12 cellular contexts compared by ENCODE assay signal in genomic region chr9:78866228-78867132, GRCh38.
DNase-seq lines count a peak whose midpoint lies in the region; ATAC-seq and TF ChIP-seq lines count a peak whose summit lies in the region.
"Had no signal": no experiment of that assay in that cellular context is flagged by ENCODE, and none has a peak within 500 bp of the region (broad histone marks: within the 10 kb centered on the region; RNA-seq: fewer than 3 reads in every experiment).

No MANE protein-coding gene starts in this region.

- TF ChIP-seq CTCF in fibroblast of lung (conservative IDR thresholded peaks at IDR 0.05 in 1 of 2, IDR thresholded peaks at IDR 0.05 in 1 of 2; ENCODE audit: low read depth in 1 of 2, low read length in 2 of 2): no peak

- no peaks in the 10 kb centered on the region for H3K79me2 ChIP-seq in fibroblast of lung (ENCODE audit: control insufficient read depth, insufficient read depth, low read length)

- ATAC-seq in GM18519 (IDR thresholded peaks at IDR 0.05; ENCODE audit: low FRiP score, unreplicated experiment): no peak
- no peak for ATAC-seq in HG03280 (IDR thresholded peaks at IDR 0.05; ENCODE audit: unreplicated experiment)

- no peak overlapping the region for H3K9ac ChIP-seq in fibroblast of lung (ENCODE audit: insufficient read depth, low read length)

- no peaks in the 10 kb centered on the region for H3K9me3 ChIP-seq in fibroblast of lung (ENCODE audit: control insufficient read depth, insufficient read depth, low read depth, low read length)

- H2AFZ ChIP-seq in fibroblast of lung (ENCODE audit: low read length): no peak overlapping the region

- no peaks in the 10 kb centered on the region for H3K36me3 ChIP-seq in fibroblast of lung (ENCODE audit: control insufficient read depth, insufficient read depth, low read length)
- H3K36me3 ChIP-seq: WERI-Rb-1 had no signal

- DNase-seq in GM04503 (ENCODE audit: low read depth) (peak; percentile 92), RKO (ENCODE audit: low spot score) (peak; percentile 60), fibroblast of lung (ENCODE audit: low read depth in 2 of 2) (peak; percentile 86 to 98), skeletal muscle cell (ENCODE audit: low read depth) (peak; percentile 69), MV-4-11 (lab: John Stamatoyannopoulos, UW) (no peak)
- DNase-seq in activated effector memory CD4-positive, alpha-beta T cell treated with anti-CD3 and anti-CD28 coated beads, Interleukin-2, amount 50 U/mL, for 16 hours: no peak
- DNase-seq: DMS79 treated with DMSO at 0.1 percent for 48 hours; NCI-H1105; stimulated activated naive CD4-positive, alpha-beta T cell treated with Interleukin-2 at 50 U/mL for 16 hours; WERI-Rb-1 had no signal

- no peak overlapping the region for H3K4me2 ChIP-seq in fibroblast of lung (ENCODE audit: extremely low read depth, insufficient read depth, low read length)

- H3K4me3 ChIP-seq in fibroblast of lung (replicated peaks in 1 of 4; ENCODE audit: control extremely low read depth in 1 of 4, insufficient read depth in 1 of 4, low read depth in 3 of 4, low read length in 4 of 4): no peak overlapping the region
- H3K4me3 ChIP-seq in skeletal muscle cell (ENCODE audit: low read depth, low read length): no peak overlapping the region

- H3K27ac ChIP-seq in fibroblast of lung (ENCODE audit: insufficient read depth, low read length): peak overlapping the region; percentile 29
- H3K27ac ChIP-seq: WERI-Rb-1 had no signal

- H3K27me3 ChIP-seq in fibroblast of lung (ENCODE audit: control insufficient read depth, insufficient read depth, low read length): no peaks in the 10 kb centered on the region

- H4K20me1 ChIP-seq in fibroblast of lung (ENCODE audit: control insufficient read depth, extremely low read depth, insufficient read depth, low read length): no peaks in the 10 kb centered on the region

- peaks cover 9% of the 10 kb centered on the region for H3K4me1 ChIP-seq in fibroblast of lung (ENCODE audit: control insufficient read depth, extremely low read depth, insufficient read depth, low read length)

Comparison
In these comparisons a context has a peak if more than half of its experiments do, and no peak if none do; other contexts are left out.
1. DNase-seq: peak in GM04503 (single experiment), RKO (single experiment), fibroblast of lung (2 of 2) and skeletal muscle cell (single experiment); none in activated effector memory CD4-positive, alpha-beta T cell treated with anti-CD3 and anti-CD28 coated beads, Interleukin-2, amount 50 U/mL, for 16 hours (single experiment) and MV-4-11 (single experiment).